In genomic region chr12:13981296-13981962, GRCh38 we compare ENCODE assay signal across 11 cellular contexts. TPM values are rescaled to one million over a fixed set of nuclear protein-coding genes. Genes with fewer than 3 reads are reported as not detected.
DNase-seq lines count a peak whose midpoint lies in the region; ATAC-seq and TF ChIP-seq lines count a peak whose summit lies in the region.
"Had no signal": no experiment of that assay in that cellular context is flagged by ENCODE, and none has a peak within 500 bp of the region (broad histone marks: within the 10 kb centered on the region; RNA-seq: fewer than 3 reads in every experiment).

GRIN2B (minus strand) TSS chr12:13981602; CDS start chr12:13866208, 115,394 bp downstream.

- H3K36me3 ChIP-seq in heart right ventricle: no peaks in the 10 kb centered on the region
- H3K36me3 ChIP-seq in urinary bladder (ENCODE audit: insufficient read depth): no peaks in the 10 kb centered on the region
- H3K36me3 ChIP-seq in brain microvascular endothelial cell (replicated peaks): no peaks in the 10 kb centered on the region
- H3K36me3 ChIP-seq: right lobe of liver had no signal

- H3K4me3 Mint-ChIP-seq in mesothelial cell of epicardium: peak within 1 kb of the TSS; percentile 79

- TF ChIP-seq CTCF in heart right ventricle (IDR thresholded peaks at IDR 0.05): no peak
- no peak for TF ChIP-seq CTCF in mesothelial cell of epicardium (IDR thresholded peaks at IDR 0.05; ENCODE audit: unreplicated experiment)
- no peak for TF ChIP-seq CTCF in brain microvascular endothelial cell (IDR thresholded peaks at IDR 0.05; ENCODE audit: low read depth, low read length, missing control alignments)

- no peaks in the 10 kb centered on the region for H3K9me3 Mint-ChIP-seq in mesothelial cell of epicardium
- H3K9me3 Mint-ChIP-seq: activated naive CD4-positive, alpha-beta T cell treated with anti-CD3 and anti-CD28 coated beads, Interleukin-2, amount 50 U/mL, for 72 hours had no signal

- peaks cover 15 to 99% (median 88%) of the 10 kb centered on the region in 7 donors for H3K27me3 ChIP-seq in heart right ventricle
- peaks cover 9% of the 10 kb centered on the region for H3K27me3 ChIP-seq in brain microvascular endothelial cell (replicated peaks)

- H3K4me3 ChIP-seq in heart right ventricle (peak within 1 kb of the TSS in 8 of 10 donors; percentile 5 to 41 (median 24)), urinary bladder (ENCODE audit: low read depth, low read length) (peak within 1 kb of the TSS; percentile 26), brain microvascular endothelial cell (ENCODE audit: low read depth, low read length) (no peak within 1 kb of the TSS)
- H3K4me3 ChIP-seq: right lobe of liver had no signal

- H3K4me1 Mint-ChIP-seq in mesothelial cell of epicardium: peaks cover 20% of the 10 kb centered on the region

- H3K27ac ChIP-seq in heart right ventricle: no peak within 1 kb of the TSS
- H3K27ac ChIP-seq in urinary bladder (ENCODE audit: low read depth): no peak within 1 kb of the TSS
- H3K27ac ChIP-seq in brain microvascular endothelial cell: no peak within 1 kb of the TSS
- H3K27ac ChIP-seq: right lobe of liver had no signal

- WGBS in heart right ventricle, 2 donors: 1% methylated on average over 35 to 37 of the region's 37 CpGs
- WGBS in urinary bladder: under 1% methylated on average over 37 of the region's 37 CpGs

- H3K27me3 Mint-ChIP-seq in mesothelial cell of epicardium (ENCODE audit: low read depth): peaks cover 92% of the 10 kb centered on the region

- H3K36me3 Mint-ChIP-seq in mesothelial cell of epicardium: no peaks in the 10 kb centered on the region

- DNase-seq in heart right ventricle (no peak), left ventricle myocardium superior (no peak), cerebellum (ENCODE audit: low spot score) (no peak), mesothelial cell of epicardium (ENCODE audit: low spot score in 2 of 2, unreplicated experiment in 2 of 2) (peak in 1 of 2 experiments; percentile 43), HT-29 (ENCODE audit: low spot score) (no peak), brain microvascular endothelial cell (no peak)
- DNase-seq: NCI-H774, right lobe of liver had no signal

- in situ Hi-C loops in brain microvascular endothelial cell (cut with HindIII; ENCODE audit: low pct_ligation_motif_present, low sequenced_read_pairs): no loop called here

- H3K27ac Mint-ChIP-seq in mesothelial cell of epicardium: no peak within 1 kb of the TSS
- H3K27ac Mint-ChIP-seq: activated naive CD4-positive, alpha-beta T cell treated with anti-CD3 and anti-CD28 coated beads, Interleukin-2, amount 50 U/mL, for 72 hours had no signal

- ATAC-seq in heart right ventricle (peak in 2 of 8 donors; percentile 22 to 39), left ventricle myocardium superior (no peak), GM19324 (IDR thresholded peaks at IDR 0.05; ENCODE audit: low FRiP score, unreplicated experiment) (no peak)
- ATAC-seq: right lobe of liver had no signal

- peaks cover 0 to 23% (median 12%) of the 10 kb centered on the region in 9 donors for H3K4me1 ChIP-seq in heart right ventricle
- no peaks in the 10 kb centered on the region for H3K4me1 ChIP-seq in urinary bladder (ENCODE audit: insufficient read depth)

- intact Hi-C loops in heart right ventricle (cut with DNase I) (loop anchor here in 1 of 10 donors (5.0 kb wide), 1 partner anchor 1391 kb away; no protein-coding TSS in a partner anchor), left ventricle myocardium superior (cut with micrococcal nuclease) (no loop called here)

- peaks cover 0 to 3% (median 0%) of the 10 kb centered on the region in 11 donors for H3K9me3 ChIP-seq in heart right ventricle
- H3K9me3 ChIP-seq: right lobe of liver had no signal

RNA-seq across cellular contexts. Expression of gene GRIN2B, which starts in this region (rescaled TPM):
- total RNA-seq in heart right ventricle (under 1 TPM in 2 of 10 donors, not detected in 8; 0.06 to 0.07 TPM), left ventricle myocardium superior (0.17 TPM), cerebellum (44.9 TPM), mesothelial cell of epicardium (0.78 to 0.95 TPM (median 0.86 TPM) in 3 replicates), urinary bladder (1.7 TPM)
- polyA plus RNA-seq in heart right ventricle (under 1 TPM in 1 of 2 donors, not detected in 1; 0.01 TPM), urinary bladder (under 0.01 TPM)
- 0.08 and 0.29 TPM in 2 replicates for total RNA-seq in HT-29 (2014; rRNA removed; shearing (Covaris generic))
- total RNA-seq: activated naive CD4-positive, alpha-beta T cell treated with anti-CD3 and anti-CD28 coated beads, Interleukin-2, amount 50 U/mL, for 72 hours; right lobe of liver had no signal

Comparison
In these comparisons a context has a peak if more than half of its experiments do, and no peak if none do; other contexts are left out.
1. RNA of gene GRIN2B (total RNA-seq): 44.9 TPM in cerebellum (single experiment); 1.7 TPM in urinary bladder (single experiment), 0.78 to 0.95 TPM in mesothelial cell of epicardium, 0.17 TPM in left ventricle myocardium superior (single experiment), 0.08 to 0.29 TPM in HT-29 and 0.06 to 0.07 TPM in heart right ventricle; every median in the first group is over 10 times any median in the second.